ENCODE assay signal across 8 cellular contexts in the genomic region with DNA sequence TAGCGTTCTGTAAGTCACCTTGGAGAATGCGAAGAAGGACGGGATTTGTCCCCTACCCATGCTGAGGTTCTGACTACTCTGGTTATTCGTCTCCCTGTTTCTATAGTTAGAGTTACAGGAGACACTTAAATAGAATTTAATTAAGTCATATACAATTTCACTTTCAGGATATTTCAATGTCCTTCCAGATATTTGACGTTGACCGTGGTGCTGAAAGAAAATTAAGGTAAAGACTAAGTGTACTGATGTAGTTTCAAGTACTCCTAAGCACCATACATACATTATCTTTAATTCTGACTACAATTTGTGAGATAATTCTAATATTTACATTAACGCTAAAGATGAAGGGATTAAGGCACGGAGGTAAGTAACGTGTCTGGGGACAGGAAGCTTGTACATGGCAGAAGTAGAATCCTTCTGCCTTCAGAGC. TPM values are rescaled to one million over a fixed set of nuclear protein-coding genes. Genes with fewer than 3 reads are reported as not detected.
DNase-seq lines count a peak whose midpoint lies in the region; ATAC-seq, FAIRE-seq and TF ChIP-seq lines count a peak whose summit lies in the region.

No MANE protein-coding gene starts in this region.

- TF ChIP-seq CTCF in Peyer's patch (IDR thresholded peaks at IDR 0.05) = no peak
- TF ChIP-seq CTCF in neural progenitor cell (IDR thresholded peaks at IDR 0.05) = no peak

- FAIRE-seq in endometrium (lab: Jason Lieb, UNC) = peak; percentile 8

- H3K27me3 ChIP-seq in Peyer's patch (no peaks in the 10 kb centered on the region), neural progenitor cell (no peaks in the 10 kb centered on the region)

- DNase-seq in NCI-H82 (lab: John Stamatoyannopoulos, UW) (peak; percentile 3), NCI-H82 treated with DMSO at 0.1 percent for 48 hours (lab: John Stamatoyannopoulos, UW; ENCODE audit: unreplicated experiment) (no peak), Peyer's patch (no peak), neural progenitor cell (ENCODE audit: low spot score) (no peak)

- H3K27me3 Mint-ChIP-seq in neural progenitor cell (ENCODE audit: insufficient read depth, low read depth) = peaks cover 2% of the 10 kb centered on the region

- no peak for TF ChIP-seq POLR2A in Peyer's patch (IDR thresholded peaks at IDR 0.05)

- H3K4me1 ChIP-seq in Peyer's patch = peaks cover 0 to 7% (median 0%) of the 10 kb centered on the region in 4 donors
- H3K4me1 ChIP-seq in neural progenitor cell = peaks cover 21% of the 10 kb centered on the region

- peak overlapping the region; percentile 68 to 80 (median 72) for H3K4me3 ChIP-seq in Peyer's patch
- peak overlapping the region; percentile 56 for H3K4me3 ChIP-seq in neural progenitor cell

- no peaks in the 10 kb centered on the region for H3F3A ChIP-seq in neural progenitor cell (ENCODE audit: low read depth)

- no peaks in the 10 kb centered on the region for H3K9me3 ChIP-seq in Peyer's patch
- H3K9me3 ChIP-seq in neural progenitor cell (ENCODE audit: low read depth) = no peaks in the 10 kb centered on the region

- H3K36me3 ChIP-seq in Peyer's patch (no peaks in the 10 kb centered on the region), neural progenitor cell (no peaks in the 10 kb centered on the region)

- no peak overlapping the region for H3K9ac ChIP-seq in neural progenitor cell

- peak overlapping the region; percentile 68 for H2AFZ ChIP-seq in neural progenitor cell (replicated peaks)

- peak overlapping the region; percentile 88 to 94 (median 90) for H3K27ac ChIP-seq in Peyer's patch
- H3K27ac ChIP-seq in neural progenitor cell = no peak overlapping the region

- H3K4me3 Mint-ChIP-seq in neural progenitor cell = peak overlapping the region; percentile 97

- peaks cover 13% of the 10 kb centered on the region for H3K9me3 Mint-ChIP-seq in neural progenitor cell

- ATAC-seq in GM19397 (IDR thresholded peaks at IDR 0.05; ENCODE audit: unreplicated experiment) = no peak
- ATAC-seq in HG02763 (IDR thresholded peaks at IDR 0.05; ENCODE audit: unreplicated experiment) = no peak
- ATAC-seq in HG03520 (IDR thresholded peaks at IDR 0.05; ENCODE audit: unreplicated experiment) = no peak

- H3K4me2 ChIP-seq in neural progenitor cell = peak overlapping the region; percentile 87

- no peak overlapping the region for H3K27ac Mint-ChIP-seq in neural progenitor cell

- H3K4me1 Mint-ChIP-seq in neural progenitor cell = peaks cover 3% of the 10 kb centered on the region

- H4K20me1 ChIP-seq in neural progenitor cell (ENCODE audit: low read depth) = peaks cover 6% of the 10 kb centered on the region

- H3K79me2 ChIP-seq in neural progenitor cell (ENCODE audit: low read depth) = peaks cover 42% of the 10 kb centered on the region

- H3K36me3 Mint-ChIP-seq in neural progenitor cell = peaks cover 17% of the 10 kb centered on the region

RNA-seq across cellular contexts. Expression of a gene that starts 0.4 kb away (rescaled TPM):
- total RNA-seq in Peyer's patch (10 to 100 TPM in 1 of 4 donors, 1 to 10 TPM in 3; 3.2 to 32.2 (median 4.8) TPM), neural progenitor cell (ENCODE audit: low replicate concordance) (31.6 and 67.6 TPM in 2 replicates)
